Comparison of ENCODE assay signal across 24 cellular contexts in genomic region chr17:37276475-37276874, GRCh38.
DNase-seq lines count a peak whose midpoint lies in the region; ATAC-seq and TF ChIP-seq lines count a peak whose summit lies in the region.
"Had no signal": no experiment of that assay in that cellular context is flagged by ENCODE, and none has a peak within 500 bp of the region (broad histone marks: within the 10 kb centered on the region; RNA-seq: fewer than 3 reads in every experiment).

No MANE protein-coding gene starts in this region.

- peak overlapping the region in 2 of 8 donors; percentile 12 to 13 for H3K27ac Mint-ChIP-seq in CD8-positive, alpha-beta memory T cell
- H3K27ac Mint-ChIP-seq: T-helper 17 cell had no signal

- intact Hi-C loops in PC-3 (cut with micrococcal nuclease): no loop called here

- H3K27me3 ChIP-seq in PC-3 (ENCODE audit: low read length) (no peaks in the 10 kb centered on the region), brain microvascular endothelial cell (replicated peaks) (no peaks in the 10 kb centered on the region)
- H3K27me3 ChIP-seq in CD8-positive, alpha-beta memory T cell (ENCODE audit: insufficient read depth, low read length, poor library complexity, severe bottlenecking): no peaks in the 10 kb centered on the region
- H3K27me3 ChIP-seq: ascending aorta, colonic mucosa, gastrocnemius medialis, neutrophil had no signal

- H3K36me3 Mint-ChIP-seq in CD8-positive, alpha-beta memory T cell: peaks cover 4 to 42% (median 23%) of the 10 kb centered on the region in 3 donors

- peaks cover 24% of the 10 kb centered on the region for H3K36me3 ChIP-seq in PC-3 (ENCODE audit: low read depth, low read length)
- peaks cover 12% of the 10 kb centered on the region for H3K36me3 ChIP-seq in brain microvascular endothelial cell (replicated peaks)
- no peaks in the 10 kb centered on the region for H3K36me3 ChIP-seq in CD8-positive, alpha-beta memory T cell (ENCODE audit: insufficient read depth, low read length)
- H3K36me3 ChIP-seq: colonic mucosa, neutrophil had no signal

- CTCF ChIA-PET in PC-3 (lab: Charles Lee): interaction anchor here (0.7 kb wide), 1 partner anchor 311 kb away, joined by 7 read pairs; no protein-coding TSS in a partner anchor
- CTCF ChIA-PET in CD8-positive, alpha-beta memory T cell (lab: Charles Lee): no interaction called here

- no peak overlapping the region for H2AFZ ChIP-seq in PC-3 (ENCODE audit: low read length)
- H2AFZ ChIP-seq: GM23248 had no signal

- no peaks in the 10 kb centered on the region for H3K9me2 ChIP-seq in PC-3 (replicated peaks; ENCODE audit: low read length)

- no TSS peak for BruUV-seq in PC-3 (replicated peaks; lab: Mats Ljungman, UMichigan)

- ATAC-seq in PC-3 (no peak), HG02623 (IDR thresholded peaks at IDR 0.05; ENCODE audit: unreplicated experiment) (no peak)
- ATAC-seq: gastrocnemius medialis, left lobe of liver, mucosa of descending colon, sciatic nerve, T-helper 17 cell had no signal

- no peaks in the 10 kb centered on the region for H3K4me1 Mint-ChIP-seq in CD8-positive, alpha-beta memory T cell

- no peak overlapping the region for H3K4me3 Mint-ChIP-seq in CD8-positive, alpha-beta memory T cell
- H3K4me3 Mint-ChIP-seq: T-helper 17 cell had no signal

- H3F3A ChIP-seq in PC-3 (ENCODE audit: low read length, unreplicated experiment): no peaks in the 10 kb centered on the region

- no peaks in the 10 kb centered on the region for H3K9me3 ChIP-seq in PC-3 (ENCODE audit: low read length)
- no peaks in the 10 kb centered on the region for H3K9me3 ChIP-seq in CD8-positive, alpha-beta memory T cell (ENCODE audit: low read length)
- H3K9me3 ChIP-seq: ascending aorta, colonic mucosa, gastrocnemius medialis, mucosa of descending colon, neutrophil had no signal

- POLR2A ChIA-PET in PC-3 (lab: Charles Lee; ENCODE audit: unreplicated experiment): no interaction called here
- POLR2A ChIA-PET in CD8-positive, alpha-beta memory T cell (lab: Charles Lee): interaction anchor here (0.6 kb wide), 1 partner anchor 532 kb away, joined by 4 read pairs; no protein-coding TSS in a partner anchor

- H4K20me1 ChIP-seq in PC-3 (ENCODE audit: low read length): no peaks in the 10 kb centered on the region

- no peaks in the 10 kb centered on the region for H3K27me3 Mint-ChIP-seq in CD8-positive, alpha-beta memory T cell
- H3K27me3 Mint-ChIP-seq: T-helper 17 cell had no signal

- H3K4me1 ChIP-seq in PC-3 (ENCODE audit: insufficient read depth, low read length): peaks cover 10% of the 10 kb centered on the region; the same call in 1 of the 2 replicates
- no peaks in the 10 kb centered on the region for H3K4me1 ChIP-seq in CD8-positive, alpha-beta memory T cell (ENCODE audit: insufficient read depth, low read length)
- H3K4me1 ChIP-seq: ascending aorta, colonic mucosa, gastrocnemius medialis had no signal

- H3K27ac ChIP-seq in PC-3 (ENCODE audit: low read length): no peak overlapping the region
- no peak overlapping the region for H3K27ac ChIP-seq in brain microvascular endothelial cell
- H3K27ac ChIP-seq in CD8-positive, alpha-beta memory T cell (ENCODE audit: low read depth, low read length): no peak overlapping the region
- H3K27ac ChIP-seq: ascending aorta, colonic mucosa, gastrocnemius medialis, GM23248, neutrophil had no signal

- H3K4me2 ChIP-seq in PC-3 (ENCODE audit: low read length): no peak overlapping the region

- in situ Hi-C loops in brain microvascular endothelial cell (cut with HindIII; ENCODE audit: low pct_ligation_motif_present, low sequenced_read_pairs): no loop called here

- peak; percentile 47 for DNase-seq in A172 (ENCODE audit: low spot score)
- DNase-seq in DMS53 treated with DMSO at 0.1 percent for 48 hours (lab: John Stamatoyannopoulos, UW; ENCODE audit: unreplicated experiment): peak; percentile 5
- peak; percentile 80 for DNase-seq in PC-3
- DNase-seq in epithelial cell of esophagus (ENCODE audit: low read depth): peak; percentile 80
- no peak for DNase-seq in brain microvascular endothelial cell
- no peak for DNase-seq in CD8-positive, alpha-beta memory T cell
- no peak for DNase-seq in NCI-H510A (lab: John Stamatoyannopoulos, UW)
- DNase-seq: activated CD4-positive, alpha-beta T cell treated with anti-CD3 and anti-CD28 coated beads for 1 hour; activated naive CD4-positive, alpha-beta T cell treated with Interleukin-2 at 50 U/mL for 16 hours; AML-193; colonic mucosa; gastrocnemius medialis; GM23248; Karpas-422; mucosa of descending colon; NK-92 treated with Interleukin-12 subunit alpha and Interleukin-12 subunit beta, amount 100 ng/mL, for 24 hours; Right ventricle myocardium superior; stimulated activated CD4-positive, alpha-beta T cell treated with anti-CD3 and anti-CD28 coated beads, Interleukin-2, amount 100 ng/mL, for 24 hours; T-helper 17 cell had no signal

- no peaks in the 10 kb centered on the region for H3K79me2 ChIP-seq in PC-3 (ENCODE audit: low read length)

- H3K9ac ChIP-seq in PC-3 (ENCODE audit: low read length): no peak overlapping the region
- H3K9ac ChIP-seq: GM23248 had no signal

- no peak for TF ChIP-seq CTCF in PC-3 (conservative IDR thresholded peaks at IDR 0.05; ENCODE audit: low read depth, low read length)
- no peak for TF ChIP-seq CTCF in epithelial cell of esophagus (IDR thresholded peaks at IDR 0.05; ENCODE audit: insufficient read depth, low read depth, low read length, missing control alignments)
- no peak for TF ChIP-seq CTCF in brain microvascular endothelial cell (IDR thresholded peaks at IDR 0.05; ENCODE audit: low read depth, low read length, missing control alignments)

- H3K9me3 Mint-ChIP-seq in CD8-positive, alpha-beta memory T cell: no peaks in the 10 kb centered on the region

- H3K4me3 ChIP-seq in PC-3 (ENCODE audit: low read length) (no peak overlapping the region), epithelial cell of esophagus (ENCODE audit: low read length) (no peak overlapping the region), brain microvascular endothelial cell (ENCODE audit: low read depth, low read length) (no peak overlapping the region)
- no peak overlapping the region for H3K4me3 ChIP-seq in CD8-positive, alpha-beta memory T cell (ENCODE audit: low read length)
- H3K4me3 ChIP-seq: ascending aorta, colonic mucosa, gastrocnemius medialis, GM23248, mucosa of descending colon had no signal

Comparison
In these comparisons a context has a peak if more than half of its experiments do, and no peak if none do; other contexts are left out.
1. DNase-seq: peak in A172 (single experiment), DMS53 treated with DMSO at 0.1 percent for 48 hours (single experiment), PC-3 (single experiment) and epithelial cell of esophagus (single experiment); none in brain microvascular endothelial cell (single experiment), CD8-positive, alpha-beta memory T cell (0 of 5) and NCI-H510A (single experiment).